ENCODE assay signal across 8 cellular contexts in genomic region chr15:80093854-80094418, GRCh38. TPM values are rescaled to one million over a fixed set of nuclear protein-coding genes. Genes with fewer than 3 reads are reported as not detected.
DNase-seq lines count a peak whose midpoint lies in the region; ATAC-seq and TF ChIP-seq lines count a peak whose summit lies in the region.

No MANE protein-coding gene starts in this region.

- no peak overlapping the region for H3K4me3 Mint-ChIP-seq in CD4-positive, alpha-beta T cell
- no peak overlapping the region for H3K4me3 Mint-ChIP-seq in naive thymus-derived CD4-positive, alpha-beta T cell

- H3K4me1 Mint-ChIP-seq in CD4-positive, alpha-beta T cell (ENCODE audit: low read depth): peaks cover 56% of the 10 kb centered on the region
- H3K4me1 Mint-ChIP-seq in naive thymus-derived CD4-positive, alpha-beta T cell: peaks cover 6 to 62% (median 48%) of the 10 kb centered on the region in 7 donors

- in situ Hi-C loops in KBM-7 (cut with MboI; ENCODE audit: low pct_unique_long_range_greater_than_20kb, low sequenced_read_pairs): no loop called here

- H3K4me3 ChIP-seq in cardiac fibroblast (replicated peaks in 1 of 2; ENCODE audit: low read depth in 2 of 2, low read length in 2 of 2): no peak overlapping the region
- H3K4me3 ChIP-seq in naive thymus-derived CD4-positive, alpha-beta T cell (ENCODE audit: low read length): no peak overlapping the region

- H3K9me3 Mint-ChIP-seq in CD4-positive, alpha-beta T cell: no peaks in the 10 kb centered on the region
- no peaks in the 10 kb centered on the region for H3K9me3 Mint-ChIP-seq in naive thymus-derived CD4-positive, alpha-beta T cell

- POLR2A ChIA-PET in CD4-positive, alpha-beta T cell (lab: Charles Lee): no interaction called here
- POLR2A ChIA-PET in naive thymus-derived CD4-positive, alpha-beta T cell (lab: Charles Lee): no interaction called here

- no peaks in the 10 kb centered on the region for H3K27me3 ChIP-seq in CD4-positive, alpha-beta T cell (ENCODE audit: control insufficient read depth, insufficient read depth, low read length)
- H3K27me3 ChIP-seq in naive thymus-derived CD4-positive, alpha-beta T cell (ENCODE audit: control insufficient read depth in 2 of 2, insufficient read depth in 2 of 2, low read length in 2 of 2): no peaks in the 10 kb centered on the region

- intact Hi-C loops in CD4-positive, alpha-beta T cell (cut with DNase I, micrococcal nuclease): no loop called here
- intact Hi-C loops in naive thymus-derived CD4-positive, alpha-beta T cell (cut with micrococcal nuclease): no loop called here

- no peak overlapping the region for H3K27ac ChIP-seq in CD4-positive, alpha-beta T cell (ENCODE audit: low read depth, low read length)
- H3K27ac ChIP-seq in naive thymus-derived CD4-positive, alpha-beta T cell (ENCODE audit: low read depth, low read length): no peak overlapping the region

- H3K27ac Mint-ChIP-seq in CD4-positive, alpha-beta T cell: no peak overlapping the region
- H3K27ac Mint-ChIP-seq in naive thymus-derived CD4-positive, alpha-beta T cell: peak overlapping the region in 1 of 9 donors; percentile 52

- no peaks in the 10 kb centered on the region for H3K9me3 ChIP-seq in CD4-positive, alpha-beta T cell (ENCODE audit: control insufficient read depth, low read length)
- H3K9me3 ChIP-seq in naive thymus-derived CD4-positive, alpha-beta T cell (ENCODE audit: control insufficient read depth in 2 of 3, low read length in 3 of 3): no peaks in the 10 kb centered on the region

- H3K36me3 ChIP-seq in naive thymus-derived CD4-positive, alpha-beta T cell (ENCODE audit: control insufficient read depth in 2 of 3, insufficient read depth in 3 of 3, low read length in 3 of 3): no peaks in the 10 kb centered on the region

- CTCF ChIA-PET in CD4-positive, alpha-beta T cell (lab: Charles Lee): no interaction called here
- CTCF ChIA-PET in naive thymus-derived CD4-positive, alpha-beta T cell (lab: Charles Lee): no interaction called here

- no peaks in the 10 kb centered on the region for H3K27me3 Mint-ChIP-seq in CD4-positive, alpha-beta T cell
- H3K27me3 Mint-ChIP-seq in naive thymus-derived CD4-positive, alpha-beta T cell: no peaks in the 10 kb centered on the region

- DNase-seq in CD4-positive, alpha-beta T cell: no peak
- peak; percentile 78 for DNase-seq in KBM-7
- peak; percentile 9 to 36 for DNase-seq in cardiac fibroblast (ENCODE audit: low read depth in 2 of 2)
- DNase-seq in naive thymus-derived CD4-positive, alpha-beta T cell: no peak
- no peak for DNase-seq in occipital lobe (lab: John Stamatoyannopoulos, UW)

- ATAC-seq in CD4-positive, alpha-beta T cell (ENCODE audit: poor library complexity): peak; percentile 48
- ATAC-seq in naive thymus-derived CD4-positive, alpha-beta T cell: peak; percentile 38
- ATAC-seq in GM19395 (IDR thresholded peaks at IDR 0.05; ENCODE audit: unreplicated experiment) (no peak), GM18498 (IDR thresholded peaks at IDR 0.05; ENCODE audit: unreplicated experiment) (no peak), GM21786 (IDR thresholded peaks at IDR 0.05; ENCODE audit: unreplicated experiment) (no peak)

- H3K36me3 Mint-ChIP-seq in CD4-positive, alpha-beta T cell (ENCODE audit: low read depth): peaks cover 16% of the 10 kb centered on the region
- peaks cover 0 to 16% (median 8%) of the 10 kb centered on the region in 5 donors for H3K36me3 Mint-ChIP-seq in naive thymus-derived CD4-positive, alpha-beta T cell

- no peak for TF ChIP-seq CTCF in CD4-positive, alpha-beta T cell (IDR thresholded peaks at IDR 0.05)
- no peak for TF ChIP-seq CTCF in cardiac fibroblast (IDR thresholded peaks at IDR 0.05; ENCODE audit: low read depth, low read length)

- peaks cover 0 to 4% of the 10 kb centered on the region in 2 donors for H3K4me1 ChIP-seq in naive thymus-derived CD4-positive, alpha-beta T cell (ENCODE audit: control insufficient read depth in 2 of 2, insufficient read depth in 2 of 2, low read length in 2 of 2)

RNA-seq across cellular contexts. Expression of gene ZFAND6, which starts 34.5 kb away (rescaled TPM):
- 10 to 100 TPM; 65.5 to 69.2 TPM for total RNA-seq in CD4-positive, alpha-beta T cell
- total RNA-seq in naive thymus-derived CD4-positive, alpha-beta T cell: 100 to 1,000 TPM in 1 of 5 experiments, 10 to 100 TPM in 4; 51.0 to 113 (median 65.5) TPM
- polyA plus RNA-seq in naive thymus-derived CD4-positive, alpha-beta T cell: 100 to 1,000 TPM in 1 of 2 donors, 10 to 100 TPM in 1; 89.2 to 105 TPM
- total RNA-seq in occipital lobe: 135 TPM

RNA-seq across cellular contexts. Expression of gene FAH, which starts 58.9 kb away (rescaled TPM):
- 1 to 10 TPM; 2.5 to 2.6 TPM for total RNA-seq in CD4-positive, alpha-beta T cell
- 10 to 100 TPM in 2 of 5 experiments, 1 to 10 TPM in 3; 4.8 to 58.3 (median 8.1) TPM for total RNA-seq in naive thymus-derived CD4-positive, alpha-beta T cell
- polyA plus RNA-seq in naive thymus-derived CD4-positive, alpha-beta T cell: 1 to 10 TPM; 4.8 to 5.7 TPM
- 1.6 TPM for total RNA-seq in occipital lobe

Comparison
In these comparisons a context has a peak if more than half of its experiments do, and no peak if none do; other contexts are left out.
1. ATAC-seq: peak in CD4-positive, alpha-beta T cell (single experiment) and naive thymus-derived CD4-positive, alpha-beta T cell (single experiment); none in GM19395 (single experiment), GM18498 (single experiment) and GM21786 (single experiment).
2. DNase-seq: peak in KBM-7 (single experiment) and cardiac fibroblast (2 of 2); none in CD4-positive, alpha-beta T cell (0 of 10), naive thymus-derived CD4-positive, alpha-beta T cell (0 of 9) and occipital lobe (single experiment).